Comparison of ENCODE assay signal across 1 cellular context in genomic region chr2:165794520-165794882, GRCh38.
TF ChIP-seq lines count a peak whose summit lies in the region.

No MANE protein-coding gene starts in this region.

TF ChIP-seq in HEK293, 187 proteins besides CTCF, POLR2A, EP300 and RAD21 (continued from another document):
- TF ChIP-seq, protein P1, sequence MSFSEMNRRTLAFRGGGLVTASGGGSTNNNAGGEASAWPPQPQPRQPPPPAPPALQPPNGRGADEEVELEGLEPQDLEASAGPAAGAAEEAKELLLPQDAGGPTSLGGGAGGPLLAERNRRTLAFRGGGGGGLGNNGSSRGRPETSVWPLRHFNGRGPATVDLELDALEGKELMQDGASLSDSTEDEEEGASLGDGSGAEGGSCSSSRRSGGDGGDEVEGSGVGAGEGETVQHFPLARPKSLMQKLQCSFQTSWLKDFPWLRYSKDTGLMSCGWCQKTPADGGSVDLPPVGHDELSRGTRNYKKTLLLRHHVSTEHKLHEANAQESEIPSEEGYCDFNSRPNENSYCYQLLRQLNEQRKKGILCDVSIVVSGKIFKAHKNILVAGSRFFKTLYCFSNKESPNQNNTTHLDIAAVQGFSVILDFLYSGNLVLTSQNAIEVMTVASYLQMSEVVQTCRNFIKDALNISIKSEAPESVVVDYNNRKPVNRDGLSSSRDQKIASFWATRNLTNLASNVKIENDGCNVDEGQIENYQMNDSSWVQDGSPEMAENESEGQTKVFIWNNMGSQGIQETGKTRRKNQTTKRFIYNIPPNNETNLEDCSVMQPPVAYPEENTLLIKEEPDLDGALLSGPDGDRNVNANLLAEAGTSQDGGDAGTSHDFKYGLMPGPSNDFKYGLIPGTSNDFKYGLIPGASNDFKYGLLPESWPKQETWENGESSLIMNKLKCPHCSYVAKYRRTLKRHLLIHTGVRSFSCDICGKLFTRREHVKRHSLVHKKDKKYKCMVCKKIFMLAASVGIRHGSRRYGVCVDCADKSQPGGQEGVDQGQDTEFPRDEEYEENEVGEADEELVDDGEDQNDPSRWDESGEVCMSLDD (tag by site-specific recombination; IDR thresholded peaks at IDR 0.05): 0 out of 2 replicates have a peak, but pooled peaks have one; percentile 7
- no peak for TF ChIP-seq ZSCAN23 (tag by site-specific recombination; IDR thresholded peaks at IDR 0.05)
